29 cellular contexts compared by ENCODE assay signal in genomic region chr1:156413310-156414246, GRCh38. TPM values are rescaled to one million over a fixed set of nuclear protein-coding genes. Genes with fewer than 3 reads are reported as not detected.
DNase-seq lines count a peak whose midpoint lies in the region; ATAC-seq and TF ChIP-seq lines count a peak whose summit lies in the region.
"Had no signal": no experiment of that assay in that cellular context is flagged by ENCODE, and none has a peak within 500 bp of the region (broad histone marks: within the 10 kb centered on the region; RNA-seq: fewer than 3 reads in every experiment).

No MANE protein-coding gene starts in this region.

- no peak overlapping the region for H3K23ac ChIP-seq in trophoblast cell (ENCODE audit: low read length)

- TF ChIP-seq EP300 in transverse colon (IDR thresholded peaks at IDR 0.05; ENCODE audit: low read depth): no peak

- H4K12ac ChIP-seq in trophoblast cell (ENCODE audit: low read depth, low read length): no peak overlapping the region

- peaks cover 27% of the 10 kb centered on the region for H3K27me3 Mint-ChIP-seq in GM23338 (ENCODE audit: insufficient read depth, low read depth, poor library complexity)

- no peak overlapping the region for H4K8ac ChIP-seq in trophoblast cell (ENCODE audit: low read depth, low read length)

- H3K18ac ChIP-seq in trophoblast cell (ENCODE audit: low read length): no peak overlapping the region

- H3K9me3 ChIP-seq in trophoblast cell (ENCODE audit: insufficient read depth, low read depth, low read length) (no peaks in the 10 kb centered on the region), transverse colon (no peaks in the 10 kb centered on the region)
- H3K9me3 ChIP-seq: BLaER1 treated with 17β-estradiol and CSF1 and Interleukin-3, amounts not matched to agents 10 nM and 100 nM; gastrocnemius medialis; neutrophil; SJSA1; uterus had no signal

- H3K27ac ChIP-seq in GM23338 (ENCODE audit: low read depth): no peak overlapping the region
- H3K27ac ChIP-seq in trophoblast cell (ENCODE audit: low read depth, low read length): no peak overlapping the region
- H3K27ac ChIP-seq in transverse colon: no peak overlapping the region
- H3K27ac ChIP-seq: BLaER1 treated with 17β-estradiol and CSF1 and Interleukin-3, amounts not matched to agents 10 nM and 100 nM; gastrocnemius medialis; neutrophil; SJSA1; uterus had no signal

- H3K4me2 ChIP-seq in GM23338 (peak overlapping the region; percentile 38; the same call in 1 of the 2 replicates), trophoblast cell (ENCODE audit: low read length) (no peak overlapping the region)
- H3K4me2 ChIP-seq: BLaER1 treated with 17β-estradiol and CSF1 and Interleukin-3, amounts not matched to agents 10 nM and 100 nM had no signal

- in situ Hi-C loops in transverse colon (cut with MboI; ENCODE audit: low pct_ligation_motif_present in 1 of 4, low pct_unique_long_range_greater_than_20kb in 1 of 4, low sequenced_read_pairs in 3 of 4): no loop called here

- H3K4me3 Mint-ChIP-seq in GM23338: no peak overlapping the region
- H3K4me3 Mint-ChIP-seq: activated CD4-positive, alpha-beta memory T cell treated with anti-CD3 and anti-CD28 coated beads for 36 hours; activated naive CD8-positive, alpha-beta T cell; activated T-helper 17 cell treated with anti-CD3 and anti-CD28 coated beads, Interleukin-2, amount 50 U/mL, for 72 hours; T-cell had no signal

- no peak overlapping the region for H3K4ac ChIP-seq in trophoblast cell (ENCODE audit: low read depth, low read length)

- H2BK12ac ChIP-seq in trophoblast cell (ENCODE audit: low read length): no peak overlapping the region

- no peaks in the 10 kb centered on the region for H3K79me2 ChIP-seq in GM23338 (replicated peaks; ENCODE audit: insufficient read depth)
- no peaks in the 10 kb centered on the region for H3K79me2 ChIP-seq in trophoblast cell (ENCODE audit: control insufficient read depth, insufficient read depth, low read length, poor library complexity)

- H3K36me3 Mint-ChIP-seq in GM23338 (ENCODE audit: low read depth): no peaks in the 10 kb centered on the region
- H3K36me3 Mint-ChIP-seq: activated CD4-positive, alpha-beta memory T cell treated with anti-CD3 and anti-CD28 coated beads for 36 hours; activated naive CD8-positive, alpha-beta T cell; T-cell had no signal

- H3K14ac ChIP-seq in trophoblast cell (ENCODE audit: low read length): no peak overlapping the region

- H3K36me3 ChIP-seq in GM23338 (ENCODE audit: insufficient read depth): no peaks in the 10 kb centered on the region; the same call in 1 of the 2 replicates
- peaks cover 29 to 33% of the 10 kb centered on the region in 2 experiments for H3K36me3 ChIP-seq in trophoblast cell (ENCODE audit: control insufficient read depth in 1 of 2, insufficient read depth in 2 of 2, low read length in 2 of 2)
- no peaks in the 10 kb centered on the region for H3K36me3 ChIP-seq in transverse colon
- H3K36me3 ChIP-seq: BLaER1 treated with 17β-estradiol and CSF1 and Interleukin-3, amounts not matched to agents 10 nM and 100 nM; gastrocnemius medialis; neutrophil; SJSA1; uterus had no signal

- peaks cover 31% of the 10 kb centered on the region for H3K4me1 Mint-ChIP-seq in GM23338
- H3K4me1 Mint-ChIP-seq: activated T-helper 17 cell treated with anti-CD3 and anti-CD28 coated beads, Interleukin-2, amount 50 U/mL, for 72 hours; T-cell had no signal

- H4K20me1 ChIP-seq in GM23338 (replicated peaks; ENCODE audit: insufficient read depth): no peaks in the 10 kb centered on the region; the same call in 1 of the 2 replicates

- H3K9me2 ChIP-seq in GM23338 (ENCODE audit: insufficient read depth): 0 out of 2 replicates have a peak, but pooled peaks cover 9% of the 10 kb centered on the region

- H3K79me1 ChIP-seq in trophoblast cell (ENCODE audit: low read length): no peaks in the 10 kb centered on the region

- no peak overlapping the region for H3K27ac Mint-ChIP-seq in GM23338
- H3K27ac Mint-ChIP-seq: activated CD4-positive, alpha-beta memory T cell treated with anti-CD3 and anti-CD28 coated beads for 36 hours; activated naive CD8-positive, alpha-beta T cell; activated T-helper 17 cell treated with anti-CD3 and anti-CD28 coated beads, Interleukin-2, amount 50 U/mL, for 72 hours; T-cell had no signal

- WGBS in trophoblast cell (ENCODE audit: extremely low coverage, insufficient coverage, insufficient read length): no CpG with 5 or more reads among the region's 12 CpGs
- WGBS in transverse colon (ENCODE audit: low coverage in 1 of 2), 2 donors: 60 to 66% methylated on average over 2 to 12 of the region's 12 CpGs

- H2AK5ac ChIP-seq in trophoblast cell (ENCODE audit: low read length): no peak overlapping the region

- H4K91ac ChIP-seq in trophoblast cell (ENCODE audit: low read depth, low read length): no peak overlapping the region

- peaks cover 18% of the 10 kb centered on the region for H3K4me1 ChIP-seq in GM23338 (ENCODE audit: insufficient read depth)
- H3K4me1 ChIP-seq in trophoblast cell (ENCODE audit: control insufficient read depth in 1 of 2, insufficient read depth in 2 of 2, low read length in 2 of 2): peaks cover 4 to 6% of the 10 kb centered on the region in 2 experiments
- no peaks in the 10 kb centered on the region for H3K4me1 ChIP-seq in transverse colon
- H3K4me1 ChIP-seq: BLaER1 treated with 17β-estradiol and CSF1 and Interleukin-3, amounts not matched to agents 10 nM and 100 nM; gastrocnemius medialis; SJSA1; uterus had no signal

- H2AFZ ChIP-seq in GM23338: no peak overlapping the region
- no peak overlapping the region for H2AFZ ChIP-seq in trophoblast cell (ENCODE audit: insufficient read depth, low read length, poor library complexity)

- no peak overlapping the region for H2BK5ac ChIP-seq in trophoblast cell (ENCODE audit: low read depth, low read length, poor library complexity)

- intact Hi-C loops in transverse colon (cut with DNase I; ENCODE audit: low total_unique reads): no loop called here

- no peaks in the 10 kb centered on the region for H3K9me3 Mint-ChIP-seq in GM23338
- H3K9me3 Mint-ChIP-seq: activated CD4-positive, alpha-beta memory T cell treated with anti-CD3 and anti-CD28 coated beads for 36 hours; activated T-helper 17 cell treated with anti-CD3 and anti-CD28 coated beads, Interleukin-2, amount 50 U/mL, for 72 hours; T-cell had no signal

- peaks cover 31% of the 10 kb centered on the region for H3K27me3 ChIP-seq in GM23338 (ENCODE audit: insufficient read depth)
- H3K27me3 ChIP-seq in trophoblast cell (ENCODE audit: insufficient read depth, low read length): no peaks in the 10 kb centered on the region
- peaks cover 75% of the 10 kb centered on the region for H3K27me3 ChIP-seq in transverse colon

- no peak overlapping the region for H2BK120ac ChIP-seq in trophoblast cell (ENCODE audit: insufficient read depth, low read length, poor library complexity)

- no peak for DNase-seq in GM23338 (ENCODE audit: low spot score)
- peak in 53 of 56 donors; percentile 62 to 98 (median 85) for DNase-seq in amygdala (lab: John Stamatoyannopoulos, UW)
- peak; percentile 99 for DNase-seq in globus pallidus (ENCODE audit: low spot score)
- DNase-seq in trophoblast cell: no peak
- DNase-seq in glomerular visceral epithelial cell (ENCODE audit: extremely low spot score): no peak
- no peak for DNase-seq in NCI-H2029 treated with DMSO at 0.1 percent for 48 hours (lab: John Stamatoyannopoulos, UW)
- no peak for DNase-seq in transverse colon
- DNase-seq: Calu3; cerebellar nuclear complex; effector CD4-positive, alpha-beta T cell; gastrocnemius medialis; KG1; MM.1S; NCI-H1436; NCI-H524 treated with DMSO at 0.1 percent for 48 hours; small intestine; stimulated activated CD4-positive, alpha-beta T cell treated with anti-CD3 and anti-CD28 coated beads, Interleukin-1b, Interleukin-23, amount 100 ng/mL, for 48 hours; T-cell; uterus had no signal

- no peak for TF ChIP-seq POLR2A in transverse colon (IDR thresholded peaks at IDR 0.05)

- H3F3A ChIP-seq in GM23338 (replicated peaks; ENCODE audit: low read depth): 0 out of 2 replicates have a peak, but pooled peaks cover 7% of the 10 kb centered on the region

- peak; percentile 43 for ATAC-seq in GM23338
- ATAC-seq in HG03460 (IDR thresholded peaks at IDR 0.05; ENCODE audit: unreplicated experiment): no peak
- ATAC-seq: activated T-helper 17 cell treated with anti-CD3 and anti-CD28 coated beads, Interleukin-2, amount 50 U/mL, for 72 hours; gastrocnemius medialis; T-cell had no signal

- peak in 1 of 2 experiments; percentile 42; a peak in 2 of 4 replicates for TF ChIP-seq CTCF in GM23338 (conservative IDR thresholded peaks at IDR 0.05; ENCODE audit: low read depth in 2 of 2)
- TF ChIP-seq CTCF in transverse colon (IDR thresholded peaks at IDR 0.05): no peak

- peak overlapping the region; percentile 28 for H3K9ac ChIP-seq in trophoblast cell (ENCODE audit: low read length)
- H3K9ac ChIP-seq: BLaER1 treated with 17β-estradiol and CSF1 and Interleukin-3, amounts not matched to agents 10 nM and 100 nM had no signal

- no peak overlapping the region for H3K4me3 ChIP-seq in GM23338
- H3K4me3 ChIP-seq in trophoblast cell (ENCODE audit: low read depth, low read length): no peak overlapping the region
- H3K4me3 ChIP-seq in transverse colon: no peak overlapping the region
- H3K4me3 ChIP-seq: BLaER1 treated with 17β-estradiol and CSF1 and Interleukin-3, amounts not matched to agents 10 nM and 100 nM; gastrocnemius medialis; SJSA1; uterus had no signal

RNA-seq across cellular contexts. Expression of gene RHBG, which starts 44.6 kb away (rescaled TPM):
- total RNA-seq in GM23338 (2014; rRNA removed; shearing (Covaris generic)): 1.6 and 1.7 TPM in 2 replicates
- polyA plus RNA-seq in GM23338 (2016; fragmentation: Nextera tagmentation; extraction: Ambion mirVana): 1.2 and 2.1 TPM in 2 replicates
- polyA plus RNA-seq in trophoblast cell (2013): 9.3 and 10.1 TPM in 2 replicates
- not detected for total RNA-seq in transverse colon
- total RNA-seq: activated CD4-positive, alpha-beta memory T cell treated with anti-CD3 and anti-CD28 coated beads for 36 hours; activated T-helper 17 cell treated with anti-CD3 and anti-CD28 coated beads, Interleukin-2, amount 50 U/mL, for 72 hours; gastrocnemius medialis; HT1080; kidney epithelial cell; lung microvascular endothelial cell; SJSA1 had no signal

Comparison
In these comparisons a context has a peak if more than half of its experiments do, and no peak if none do; other contexts are left out.
1. DNase-seq: peak in amygdala (53 of 56) and globus pallidus (single experiment); none in GM23338 (single experiment), trophoblast cell (0 of 2), glomerular visceral epithelial cell (single experiment), NCI-H2029 treated with DMSO at 0.1 percent for 48 hours (single experiment) and transverse colon (single experiment).